12 cellular contexts compared by ENCODE assay signal in genomic region chr11:29272019-29272654, GRCh38.
A peak's percentile ranks its signal among the peaks of the same experiment; 100 is the strongest.
DNase-seq lines count a peak whose midpoint lies in the region; ATAC-seq, FAIRE-seq and TF ChIP-seq lines count a peak whose summit lies in the region.
"Had no signal": no experiment of that assay in that cellular context is flagged by ENCODE, and none has a peak within 500 bp of the region (broad histone marks: within the 10 kb centered on the region; RNA-seq: fewer than 3 reads in every experiment).

No MANE protein-coding gene starts in this region.

- no peaks in the 10 kb centered on the region for H3K9me3 ChIP-seq in mammary epithelial cell (replicated peaks; ENCODE audit: insufficient read depth, low read length)
- H3K9me3 ChIP-seq in HepG2 (ENCODE audit: low read length): no peaks in the 10 kb centered on the region

- dilution Hi-C loops in mammary epithelial cell (cut with HindIII; ENCODE audit: low sequenced_read_pairs): no loop called here

- H3K79me2 ChIP-seq in mammary epithelial cell (ENCODE audit: insufficient read depth, low read length) (no peaks in the 10 kb centered on the region), HepG2 (ENCODE audit: insufficient read depth, low read length) (no peaks in the 10 kb centered on the region)

- in situ Hi-C loops in mammary epithelial cell (cut with MboI; ENCODE audit: low sequenced_read_pairs in 2 of 2) (loop anchor here in 1 of 2 donors (5.0 kb wide), 1 partner anchor 55 kb away; no protein-coding TSS in a partner anchor), HepG2 (cut with HindIII; ENCODE audit: extremely low pct_ligation_motif_present, low pct_unique_long_range_greater_than_20kb) (no loop called here)

- H2AFZ ChIP-seq in mammary epithelial cell (ENCODE audit: low read depth, low read length): peak overlapping the region; percentile 47
- no peak overlapping the region for H2AFZ ChIP-seq in HepG2 (ENCODE audit: low read length)

- 70% methylated on average over 5 of the region's 5 CpGs for WGBS in mammary epithelial cell (ENCODE audit: low coverage, missing lambda C conversion rate)
- WGBS in HepG2 (ENCODE audit: low lambda C conversion rate): 31% methylated on average over 5 of the region's 5 CpGs

- ATAC-seq in HepG2 (peak; percentile 39; the same call in 2 of the 3 replicates), GM18517 (IDR thresholded peaks at IDR 0.05; ENCODE audit: unreplicated experiment) (no peak), GM21529 (IDR thresholded peaks at IDR 0.05; ENCODE audit: unreplicated experiment) (no peak), HG02885 (IDR thresholded peaks at IDR 0.05; ENCODE audit: poor library complexity, unreplicated experiment) (no peak)

- no peaks in the 10 kb centered on the region for H4K20me1 ChIP-seq in mammary epithelial cell (ENCODE audit: insufficient read depth, low read length)
- H4K20me1 ChIP-seq in HepG2 (ENCODE audit: insufficient read depth, low read length): no peaks in the 10 kb centered on the region

- TF ChIP-seq EP300 in HepG2 (IDR thresholded peaks at IDR 0.05; ENCODE audit: low read depth in 2 of 2, low read length in 2 of 2) (no peak), HepG2 (CRISPR knock-in tag; IDR thresholded peaks at IDR 0.05; ENCODE audit: borderline replicate concordance) (no peak)

- H3K4me3 ChIP-seq in BJ (ENCODE audit: low read depth, low read length) (no peak overlapping the region), mammary epithelial cell (replicated peaks in 1 of 3; ENCODE audit: insufficient read depth in 1 of 3, low read depth in 2 of 3, low read length in 3 of 3) (no peak overlapping the region), HepG2 (replicated peaks in 1 of 3; ENCODE audit: insufficient read depth in 1 of 3, low read depth in 2 of 3, low read length in 3 of 3) (no peak overlapping the region)
- H3K4me3 ChIP-seq: lung, skin epidermis had no signal

- H3K27ac ChIP-seq in mammary epithelial cell (ENCODE audit: insufficient read depth, low read depth, low read length): no peak overlapping the region
- no peak overlapping the region for H3K27ac ChIP-seq in HepG2 (ENCODE audit: extremely low read length, insufficient read depth, low read length)
- H3K27ac ChIP-seq: skin epidermis had no signal

- FAIRE-seq in HTR-8/SVneo (lab: Jason Lieb, UNC): no peak
- FAIRE-seq in HepG2 (lab: Jason Lieb, UNC): no peak

- TF ChIP-seq RAD21 in HepG2 (CRISPR knock-in tag; IDR thresholded peaks at IDR 0.05): no peak

- H3K4me1 ChIP-seq in mammary epithelial cell (ENCODE audit: insufficient read depth, low read length): peaks cover 8% of the 10 kb centered on the region
- peaks cover 5% of the 10 kb centered on the region; the same call in 1 of the 2 replicates for H3K4me1 ChIP-seq in HepG2 (ENCODE audit: insufficient read depth, low read length)

- TF ChIP-seq CTCF in BJ (IDR thresholded peaks at IDR 0.05; ENCODE audit: insufficient read depth, low read depth, low read length) (peak; percentile 58), mammary epithelial cell (conservative IDR thresholded peaks at IDR 0.05 in 1 of 2, IDR thresholded peaks at IDR 0.05 in 1 of 2; ENCODE audit: extremely low read depth in 1 of 2, insufficient read depth in 1 of 2, low read depth in 1 of 2, low read length in 2 of 2) (peak; percentile 56 to 72), HepG2 (CRISPR knock-in tag; IDR thresholded peaks at IDR 0.05) (no peak)

- H3K27me3 ChIP-seq in BJ (ENCODE audit: control insufficient read depth, insufficient read depth, low read length): no peaks in the 10 kb centered on the region
- H3K27me3 ChIP-seq in mammary epithelial cell (ENCODE audit: insufficient read depth, low read length): no peaks in the 10 kb centered on the region
- H3K27me3 ChIP-seq in HepG2 (ENCODE audit: control insufficient read depth in 1 of 2, insufficient read depth in 2 of 2, low read length in 2 of 2): no peaks in the 10 kb centered on the region

- H3K36me3 ChIP-seq in BJ (ENCODE audit: control insufficient read depth, insufficient read depth, low read length) (no peaks in the 10 kb centered on the region), mammary epithelial cell (ENCODE audit: insufficient read depth, low read length) (no peaks in the 10 kb centered on the region), HepG2 (replicated peaks in 1 of 2; ENCODE audit: control insufficient read depth in 1 of 2, insufficient read depth in 2 of 2, low read length in 2 of 2) (no peaks in the 10 kb centered on the region)

- H3K9ac ChIP-seq in mammary epithelial cell (ENCODE audit: insufficient read depth, low read length): no peak overlapping the region
- no peak overlapping the region for H3K9ac ChIP-seq in HepG2 (ENCODE audit: insufficient read depth, low read depth, low read length)

- no peak for TF ChIP-seq POLR2A in HepG2 (IDR thresholded peaks at IDR 0.05; ENCODE audit: insufficient read depth in 1 of 2, low read depth in 2 of 2, low read length in 2 of 2)

- POLR2A ChIA-PET in BJ (lab: Charles Lee): no interaction called here
- POLR2A ChIA-PET in HepG2 (lab: Yijun Ruan, JAX): interaction anchor here (0.9 kb wide), 1 partner anchor 9 kb away, joined by 3 read pairs; no protein-coding TSS in a partner anchor

- intact Hi-C loops in mammary epithelial cell (cut with micrococcal nuclease): loop anchor here (1.0 to 5.0 kb wide), 2 partner anchors 57 to 1575 kb away; no protein-coding TSS in a partner anchor
- intact Hi-C loops in HepG2 (cut with micrococcal nuclease; ENCODE audit: unreplicated experiment): loop anchor here (1.0 kb wide), 1 partner anchor 57 kb away; no protein-coding TSS in a partner anchor

- CTCF ChIA-PET in BJ (lab: Yijun Ruan, JAX): interaction anchor here (0.6 to 2.4 kb wide), 11 partner anchors 8 to 1129 kb away, joined by 3 to 10 read pairs (median 5); no protein-coding TSS in a partner anchor
- CTCF ChIA-PET in mammary epithelial cell (lab: Charles Lee; ENCODE audit: low non-redundant PET): interaction anchor here (0.6 kb wide), 1 partner anchor 821 kb away, joined by 3 read pairs; no protein-coding TSS in a partner anchor
- CTCF ChIA-PET in HepG2 (lab: Yijun Ruan, JAX; ENCODE audit: low intra/inter-chr PET ratio, low total read pairs): interaction anchor here (0.6 to 1.2 kb wide), 3 partner anchors 56 to 62 kb away, joined by 3 to 4 read pairs (median 4); no protein-coding TSS in a partner anchor

- BruUV-seq in mammary epithelial cell (replicated peaks; lab: Mats Ljungman, UMichigan) (no TSS peak), HepG2 (replicated peaks; lab: Mats Ljungman, UMichigan) (no TSS peak)

- H3K4me2 ChIP-seq in mammary epithelial cell (ENCODE audit: insufficient read depth, low read depth, low read length) (no peak overlapping the region), HepG2 (ENCODE audit: low read depth, low read length) (no peak overlapping the region)

- DNase-seq in BJ (ENCODE audit: low read depth): no peak
- peak; percentile 19 for DNase-seq in HTR-8/SVneo (ENCODE audit: insufficient read length, low spot score)
- peak; percentile 51 for DNase-seq in mammary epithelial cell
- DNase-seq in HepG2 (ENCODE audit: low spot score): no peak
- no peak for DNase-seq in activated effector memory CD4-positive, alpha-beta T cell treated with Interleukin-2 at 50 U/mL for 16 hours
- DNase-seq: effector memory CD4-positive, alpha-beta T cell; stimulated activated naive CD4-positive, alpha-beta T cell treated with Interleukin-2 at 50 U/mL for 16 hours had no signal

TF ChIP-seq in HepG2, 621 proteins besides CTCF, POLR2A, EP300 and RAD21:
- TF ChIP-seq STAG1 (CRISPR knock-in tag; IDR thresholded peaks at IDR 0.05) (peak; percentile 14; the same call in 1 of the 2 replicates), HOXA5 (CRISPR knock-in tag; IDR thresholded peaks at IDR 0.05) (no peak)

Comparison
In these comparisons a context has a peak if more than half of its experiments do, and no peak if none do; other contexts are left out.
1. DNase-seq: peak in HTR-8/SVneo (single experiment) and mammary epithelial cell (single experiment); none in BJ (single experiment), HepG2 (single experiment) and activated effector memory CD4-positive, alpha-beta T cell treated with Interleukin-2 at 50 U/mL for 16 hours (single experiment).